Comparison of ENCODE assay signal across 17 cellular contexts in genomic region chr15:42166225-42166940, GRCh38. TPM values are rescaled to one million over a fixed set of nuclear protein-coding genes. Genes with fewer than 3 reads are reported as not detected.
A peak's percentile ranks its signal among the peaks of the same experiment; 100 is the strongest.
DNase-seq lines count a peak whose midpoint lies in the region; ATAC-seq and TF ChIP-seq lines count a peak whose summit lies in the region.
"Had no signal": no experiment of that assay in that cellular context is flagged by ENCODE, and none has a peak within 500 bp of the region (broad histone marks: within the 10 kb centered on the region; RNA-seq: fewer than 3 reads in every experiment).

No MANE protein-coding gene starts in this region.

- DNase-seq in activated CD8-positive, alpha-beta memory T cell treated with anti-CD3 and anti-CD28 coated beads for 24 hours = peak; percentile 40
- DNase-seq in activated CD8-positive, alpha-beta memory T cell treated with anti-CD3 and anti-CD28 coated beads, Interleukin-2, amount 50 U/mL, for 4 hours = no peak
- DNase-seq in cardiac septum (ENCODE audit: low spot score) (peak; percentile 27), heart right ventricle (no peak), mesenteric fat pad (ENCODE audit: low spot score) (peak; percentile 67), MCF 10A (ENCODE audit: unreplicated experiment) (no peak), psoas muscle (no peak)
- no peak for DNase-seq in stimulated activated effector memory CD8-positive, alpha-beta T cell treated with anti-CD3 and anti-CD28 coated beads, Interleukin-12 subunit alpha, Interleukin-12 subunit beta, amount 100 ng/mL, for 72 hours (ENCODE audit: low spot score in 2 of 2)
- DNase-seq: 8988T; Caco-2; CD4-positive, alpha-beta T cell; H9 had no signal

- no TSS peak for BruUV-seq in MCF 10A (replicated peaks; lab: Mats Ljungman, UMichigan)

- no peak overlapping the region for H3K4me3 Mint-ChIP-seq in stimulated activated effector memory CD8-positive, alpha-beta T cell treated with anti-CD3 and anti-CD28 coated beads, Interleukin-12 subunit alpha, Interleukin-12 subunit beta, amount 100 ng/mL, for 72 hours
- H3K4me3 Mint-ChIP-seq in MCF 10A (ENCODE audit: unreplicated experiment) = no peak overlapping the region
- H3K4me3 Mint-ChIP-seq: CD4-positive, alpha-beta T cell; H9 had no signal

- no peaks in the 10 kb centered on the region for H3K27me3 Mint-ChIP-seq in MCF 10A (ENCODE audit: insufficient read depth, unreplicated experiment)
- H3K27me3 Mint-ChIP-seq: CD4-positive, alpha-beta T cell had no signal

- H3K4me1 Mint-ChIP-seq in stimulated activated effector memory CD8-positive, alpha-beta T cell treated with anti-CD3 and anti-CD28 coated beads, Interleukin-12 subunit alpha, Interleukin-12 subunit beta, amount 100 ng/mL, for 72 hours = peaks cover 2% of the 10 kb centered on the region
- no peaks in the 10 kb centered on the region for H3K4me1 Mint-ChIP-seq in MCF 10A (ENCODE audit: insufficient read depth, unreplicated experiment)
- H3K4me1 Mint-ChIP-seq: H9 had no signal

- ATAC-seq in heart right ventricle (no peak), psoas muscle (no peak)
- ATAC-seq in stimulated activated effector memory CD8-positive, alpha-beta T cell treated with anti-CD3 and anti-CD28 coated beads, Interleukin-12 subunit alpha, Interleukin-12 subunit beta, amount 100 ng/mL, for 72 hours = no peak
- ATAC-seq: HepG2 had no signal

- H3K4me1 ChIP-seq in heart right ventricle = peaks cover 0 to 8% (median 7%) of the 10 kb centered on the region in 9 donors
- no peaks in the 10 kb centered on the region for H3K4me1 ChIP-seq in psoas muscle
- H3K4me1 ChIP-seq: Caco-2 had no signal

- WGBS in heart right ventricle, 2 donors = 90 to 93% methylated on average over 13 of the region's 13 CpGs
- 90 to 92% (median 91%) methylated on average over 13 of the region's 13 CpGs for WGBS in psoas muscle, 3 donors

- intact Hi-C loops in cardiac septum (cut with DNase I) = no loop called here
- intact Hi-C loops in heart right ventricle (cut with DNase I) = no loop called here
- intact Hi-C loops in MCF 10A (cut with micrococcal nuclease) = no loop called here
- intact Hi-C loops in psoas muscle (cut with DNase I) = no loop called here

- TF ChIP-seq CTCF in heart right ventricle (IDR thresholded peaks at IDR 0.05) (no peak), MCF 10A (IDR thresholded peaks at IDR 0.05; ENCODE audit: unreplicated experiment) (no peak), psoas muscle (IDR thresholded peaks at IDR 0.05) (no peak)

- POLR2A ChIA-PET in MCF 10A (lab: Yijun Ruan, JAX) = no interaction called here

- H3K36me3 Mint-ChIP-seq in stimulated activated effector memory CD8-positive, alpha-beta T cell treated with anti-CD3 and anti-CD28 coated beads, Interleukin-12 subunit alpha, Interleukin-12 subunit beta, amount 100 ng/mL, for 72 hours = peaks cover 100% of the 10 kb centered on the region
- peaks cover 83% of the 10 kb centered on the region for H3K36me3 Mint-ChIP-seq in MCF 10A (ENCODE audit: insufficient read depth, unreplicated experiment)

- H3K9me3 ChIP-seq in heart right ventricle = no peaks in the 10 kb centered on the region
- H3K9me3 ChIP-seq in psoas muscle = no peaks in the 10 kb centered on the region
- H3K9me3 ChIP-seq: Caco-2 had no signal

- no peaks in the 10 kb centered on the region for H3K9me3 Mint-ChIP-seq in stimulated activated effector memory CD8-positive, alpha-beta T cell treated with anti-CD3 and anti-CD28 coated beads, Interleukin-12 subunit alpha, Interleukin-12 subunit beta, amount 100 ng/mL, for 72 hours
- no peaks in the 10 kb centered on the region for H3K9me3 Mint-ChIP-seq in MCF 10A (ENCODE audit: unreplicated experiment)
- H3K9me3 Mint-ChIP-seq: CD4-positive, alpha-beta T cell; H9 had no signal

- no peak overlapping the region for H3K27ac ChIP-seq in heart right ventricle
- no peak overlapping the region for H3K27ac ChIP-seq in psoas muscle
- H3K27ac ChIP-seq: C4-2B had no signal

- H3K4me3 ChIP-seq in heart right ventricle (no peak overlapping the region), psoas muscle (no peak overlapping the region)

- peaks cover 8 to 100% (median 82%) of the 10 kb centered on the region in 9 donors for H3K36me3 ChIP-seq in heart right ventricle
- H3K36me3 ChIP-seq in psoas muscle (ENCODE audit: insufficient read depth in 1 of 2, low read depth in 1 of 2) = peaks cover 7 to 99% of the 10 kb centered on the region in 2 donors

- H3K27ac Mint-ChIP-seq in stimulated activated effector memory CD8-positive, alpha-beta T cell treated with anti-CD3 and anti-CD28 coated beads, Interleukin-12 subunit alpha, Interleukin-12 subunit beta, amount 100 ng/mL, for 72 hours = peak overlapping the region; percentile 65
- no peak overlapping the region for H3K27ac Mint-ChIP-seq in MCF 10A (ENCODE audit: low read depth, unreplicated experiment)
- H3K27ac Mint-ChIP-seq: CD4-positive, alpha-beta T cell; H9 had no signal

- CTCF ChIA-PET in MCF 10A (lab: Yijun Ruan, JAX) = no interaction called here

- H3K27me3 ChIP-seq in heart right ventricle = no peaks in the 10 kb centered on the region
- H3K27me3 ChIP-seq in psoas muscle (ENCODE audit: insufficient read depth in 3 of 3, low read length in 2 of 3) = no peaks in the 10 kb centered on the region

RNA-seq across cellular contexts. Expression of gene PLA2G4F, which starts 9.9 kb away (rescaled TPM):
- total RNA-seq in cardiac septum (0.48 TPM), heart right ventricle (10 to 100 TPM in 1 of 10 donors, 1 to 10 TPM in 7, under 1 TPM in 2; 0.38 to 13.8 (median 1.7) TPM), mesenteric fat pad (not detected), MCF 10A (2022) (0.30 TPM in 1 of 2 replicates, not detected in the other), psoas muscle (1 to 10 TPM; 1.9 to 5.3 (median 3.6) TPM)
- polyA plus RNA-seq in heart right ventricle (1 to 10 TPM in 1 of 2 donors, under 1 TPM in 1; 0.03 to 5.5 TPM), psoas muscle (under 1 TPM; 0.20 to 0.93 (median 0.86) TPM)
- total RNA-seq: A673; CD4-positive, alpha-beta T cell; H1; H9; HepG2 had no signal
- polyA plus RNA-seq: BJ, H1 had no signal

RNA-seq across cellular contexts. Expression of gene VPS39, which starts 41.7 kb away (rescaled TPM):
- 49.3 TPM for total RNA-seq in cardiac septum
- total RNA-seq in heart right ventricle = 10 to 100 TPM; 34.8 to 55.0 (median 49.2) TPM
- 10 to 100 TPM; 24.9 to 33.9 TPM for polyA plus RNA-seq in heart right ventricle
- 57.3 TPM for total RNA-seq in mesenteric fat pad
- 47.1 and 53.9 TPM in 2 replicates for total RNA-seq in MCF 10A (2022)
- total RNA-seq in psoas muscle = 10 to 100 TPM; 37.3 to 47.8 (median 46.2) TPM
- 10 to 100 TPM; 15.2 to 43.3 (median 17.7) TPM for polyA plus RNA-seq in psoas muscle

Comparison
In these comparisons a context has a peak if more than half of its experiments do, and no peak if none do; other contexts are left out.
1. DNase-seq: peak in activated CD8-positive, alpha-beta memory T cell treated with anti-CD3 and anti-CD28 coated beads for 24 hours (single experiment), cardiac septum (single experiment) and mesenteric fat pad (single experiment); none in activated CD8-positive, alpha-beta memory T cell treated with anti-CD3 and anti-CD28 coated beads, Interleukin-2, amount 50 U/mL, for 4 hours (single experiment), heart right ventricle (0 of 2), stimulated activated effector memory CD8-positive, alpha-beta T cell treated with anti-CD3 and anti-CD28 coated beads, Interleukin-12 subunit alpha, Interleukin-12 subunit beta, amount 100 ng/mL, for 72 hours (0 of 2), MCF 10A (single experiment) and psoas muscle (0 of 2).